Comparison of ENCODE assay signal across 1 cellular context in genomic region chr3:182803596-182803995, GRCh38.
TF ChIP-seq lines count a peak whose summit lies in the region.

No MANE protein-coding gene starts in this region.

TF ChIP-seq in SK-N-SH treated with all-trans-retinoic acid at 6 μM for 48 hours, 23 proteins besides CTCF, POLR2A, EP300 and RAD21 (continued from another document):
- TF ChIP-seq GLIS3 (CRISPR knock-in tag; IDR thresholded peaks at IDR 0.05) (no peak), CSDC2 (CRISPR knock-in tag; IDR thresholded peaks at IDR 0.05) (no peak), TCF4 (CRISPR knock-in tag; IDR thresholded peaks at IDR 0.05; ENCODE audit: borderline replicate concordance) (no peak)
